8 cellular contexts compared by ENCODE assay signal in the genomic region with DNA sequence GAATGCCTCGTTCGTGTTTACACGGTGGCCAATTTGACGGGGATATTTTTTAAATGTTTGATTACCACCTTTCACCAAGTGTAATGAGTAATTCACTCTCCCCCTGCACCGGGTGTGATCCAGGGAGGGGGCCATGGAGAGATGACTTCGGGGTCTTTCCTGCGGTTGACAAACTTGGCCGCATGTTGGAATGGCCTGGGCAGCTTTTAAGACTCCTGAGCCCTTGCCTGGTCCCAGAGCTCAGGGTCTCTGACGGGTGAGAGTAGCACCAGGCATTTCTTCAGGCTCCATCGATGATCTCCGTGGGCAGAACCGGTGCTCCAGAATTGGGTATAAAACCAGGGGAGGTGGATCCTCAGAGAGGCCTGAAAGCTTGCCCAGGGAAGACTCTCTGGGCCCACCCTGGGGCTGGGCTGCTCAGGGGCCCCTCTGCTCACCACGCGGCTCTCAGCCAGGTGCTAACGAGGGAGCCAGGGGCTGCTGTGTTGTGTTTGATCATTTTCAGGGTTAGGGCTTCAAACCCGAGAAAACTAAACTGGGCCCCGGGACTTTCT. TPM values are rescaled to one million over a fixed set of nuclear protein-coding genes. Genes with fewer than 3 reads are reported as not detected.
DNase-seq lines count a peak whose midpoint lies in the region; ATAC-seq and TF ChIP-seq lines count a peak whose summit lies in the region.

No MANE protein-coding gene starts in this region.

- H3K4me3 Mint-ChIP-seq in IgD-negative memory B cell, result peak overlapping the region; percentile 86 to 98 (median 92)
- H3K4me3 Mint-ChIP-seq in activated naive CD8-positive, alpha-beta T cell treated with anti-CD3 and anti-CD28 coated beads, Interleukin-2, amount 10 ng/mL, durations not matched to agents 7 days and 5 days, result peak overlapping the region; percentile 90
- peak overlapping the region; percentile 88 to 89 for H3K4me3 Mint-ChIP-seq in stimulated activated naive B cell treated with anti-CD40 and anti-IgM and Interleukin-4, amounts not matched to agents 10 μg/mL and 1 μg/mL and 100 μg/mL, for 72 hours

- WGBS in heart right ventricle, 2 donors, result 1 to 4% methylated on average over 17 of the region's 17 CpGs

- peak overlapping the region; percentile 62 to 97 (median 85) for H3K4me3 ChIP-seq in heart right ventricle
- H3K4me3 ChIP-seq in kidney epithelial cell (ENCODE audit: low read depth, low read length), result peak overlapping the region; percentile 93

- H3K27me3 Mint-ChIP-seq in IgD-negative memory B cell, result no peaks in the 10 kb centered on the region
- H3K27me3 Mint-ChIP-seq in activated naive CD8-positive, alpha-beta T cell treated with anti-CD3 and anti-CD28 coated beads, Interleukin-2, amount 10 ng/mL, durations not matched to agents 7 days and 5 days, result peaks cover 9% of the 10 kb centered on the region
- H3K27me3 Mint-ChIP-seq in stimulated activated naive B cell treated with anti-CD40 and anti-IgM and Interleukin-4, amounts not matched to agents 10 μg/mL and 1 μg/mL and 100 μg/mL, for 72 hours, result no peaks in the 10 kb centered on the region

- H3K4me1 Mint-ChIP-seq in IgD-negative memory B cell, result peaks cover 4 to 27% (median 7%) of the 10 kb centered on the region in 3 donors
- peaks cover 28% of the 10 kb centered on the region for H3K4me1 Mint-ChIP-seq in activated naive CD8-positive, alpha-beta T cell treated with anti-CD3 and anti-CD28 coated beads, Interleukin-2, amount 10 ng/mL, durations not matched to agents 7 days and 5 days
- peaks cover 23 to 52% of the 10 kb centered on the region in 2 donors for H3K4me1 Mint-ChIP-seq in stimulated activated naive B cell treated with anti-CD40 and anti-IgM and Interleukin-4, amounts not matched to agents 10 μg/mL and 1 μg/mL and 100 μg/mL, for 72 hours

- H3K27ac ChIP-seq in heart right ventricle, result peak overlapping the region; percentile 68 to 95 (median 90)

- H3K36me3 Mint-ChIP-seq in IgD-negative memory B cell, result peaks cover 8% of the 10 kb centered on the region
- peaks cover 20% of the 10 kb centered on the region for H3K36me3 Mint-ChIP-seq in activated naive CD8-positive, alpha-beta T cell treated with anti-CD3 and anti-CD28 coated beads, Interleukin-2, amount 10 ng/mL, durations not matched to agents 7 days and 5 days
- H3K36me3 Mint-ChIP-seq in stimulated activated naive B cell treated with anti-CD40 and anti-IgM and Interleukin-4, amounts not matched to agents 10 μg/mL and 1 μg/mL and 100 μg/mL, for 72 hours, result peaks cover 23 to 28% of the 10 kb centered on the region in 2 donors

- no peak for ATAC-seq in heart right ventricle
- no peak for ATAC-seq in Right ventricle myocardium inferior
- ATAC-seq in activated naive CD8-positive, alpha-beta T cell treated with anti-CD3 and anti-CD28 coated beads, Interleukin-2, amount 10 ng/mL, durations not matched to agents 7 days and 5 days (ENCODE audit: low read depth), result peak; percentile 5
- ATAC-seq in stimulated activated naive B cell treated with anti-CD40 and anti-IgM and Interleukin-4, amounts not matched to agents 10 μg/mL and 1 μg/mL and 100 μg/mL, for 72 hours (replicated peaks), result peak; percentile 17 to 24

- no peak for TF ChIP-seq CTCF in heart right ventricle (IDR thresholded peaks at IDR 0.05)
- no peak for TF ChIP-seq CTCF in kidney epithelial cell (IDR thresholded peaks at IDR 0.05; ENCODE audit: insufficient read depth, low read length, poor library complexity, severe bottlenecking)

- no peaks in the 10 kb centered on the region for H3K9me3 ChIP-seq in heart right ventricle

- DNase-seq in heart right ventricle (no peak), Right ventricle myocardium inferior (ENCODE audit: missing footprints) (no peak), kidney epithelial cell (ENCODE audit: low read depth) (no peak), NCI-H2171 (lab: John Stamatoyannopoulos, UW) (no peak), DMS79 treated with DMSO at 0.1 percent for 48 hours (lab: John Stamatoyannopoulos, UW) (no peak)
- no peak for DNase-seq in activated naive CD8-positive, alpha-beta T cell treated with anti-CD3 and anti-CD28 coated beads, Interleukin-2, amount 10 ng/mL, durations not matched to agents 7 days and 5 days
- peak; percentile 8 for DNase-seq in stimulated activated naive B cell treated with anti-CD40 and anti-IgM and Interleukin-4, amounts not matched to agents 10 μg/mL and 1 μg/mL and 100 μg/mL, for 72 hours

- H3K36me3 ChIP-seq in heart right ventricle (peaks cover 0 to 37% (median 30%) of the 10 kb centered on the region in 9 donors), kidney epithelial cell (ENCODE audit: control insufficient read depth, insufficient read depth, low read length) (peaks cover 7% of the 10 kb centered on the region)

- peaks cover 0 to 3% (median 0%) of the 10 kb centered on the region in 7 donors for H3K27me3 ChIP-seq in heart right ventricle
- no peaks in the 10 kb centered on the region for H3K27me3 ChIP-seq in kidney epithelial cell (ENCODE audit: control insufficient read depth, insufficient read depth, low read length)

- H3K27ac Mint-ChIP-seq in IgD-negative memory B cell, result peak overlapping the region; percentile 46 to 87 (median 82)
- peak overlapping the region; percentile 88 for H3K27ac Mint-ChIP-seq in activated naive CD8-positive, alpha-beta T cell treated with anti-CD3 and anti-CD28 coated beads, Interleukin-2, amount 10 ng/mL, durations not matched to agents 7 days and 5 days
- peak overlapping the region; percentile 91 for H3K27ac Mint-ChIP-seq in stimulated activated naive B cell treated with anti-CD40 and anti-IgM and Interleukin-4, amounts not matched to agents 10 μg/mL and 1 μg/mL and 100 μg/mL, for 72 hours

- POLR2A ChIA-PET in activated naive CD8-positive, alpha-beta T cell treated with anti-CD3 and anti-CD28 coated beads, Interleukin-2, amount 10 ng/mL, durations not matched to agents 7 days and 5 days (lab: Charles Lee), result interaction anchor here (1.1 to 3.4 kb wide), 8 partner anchors 17 to 264 kb away, joined by 3 to 17 read pairs (median 6); a partner anchor contains a TSS

- H3K4me1 ChIP-seq in heart right ventricle, result peaks cover 0 to 26% (median 24%) of the 10 kb centered on the region in 9 donors

- intact Hi-C loops in heart right ventricle (cut with DNase I) (loop anchor here in 1 of 10 donors (5.0 kb wide), 1 partner anchor 41 kb away; a partner anchor contains a TSS), Right ventricle myocardium inferior (cut with DNase I) (loop anchor here (5.0 kb wide), 2 partner anchors 41 to 49 kb away; a partner anchor contains a TSS)

- no peaks in the 10 kb centered on the region for H3K9me3 Mint-ChIP-seq in IgD-negative memory B cell
- no peaks in the 10 kb centered on the region for H3K9me3 Mint-ChIP-seq in activated naive CD8-positive, alpha-beta T cell treated with anti-CD3 and anti-CD28 coated beads, Interleukin-2, amount 10 ng/mL, durations not matched to agents 7 days and 5 days
- no peaks in the 10 kb centered on the region for H3K9me3 Mint-ChIP-seq in stimulated activated naive B cell treated with anti-CD40 and anti-IgM and Interleukin-4, amounts not matched to agents 10 μg/mL and 1 μg/mL and 100 μg/mL, for 72 hours

RNA-seq across cellular contexts. Expression of a gene that starts 0.9 kb away (rescaled TPM):
- total RNA-seq in heart right ventricle (10 to 100 TPM; 10.4 to 19.9 (median 12.9) TPM), Right ventricle myocardium inferior (13.2 TPM), kidney epithelial cell (32.0 and 32.3 TPM in 2 replicates)
- polyA plus RNA-seq in heart right ventricle (1 to 10 TPM; 6.7 to 8.1 TPM), IgD-negative memory B cell (1.9 TPM)
- 10 to 100 TPM; 24.7 to 26.2 TPM for total RNA-seq in activated naive CD8-positive, alpha-beta T cell treated with anti-CD3 and anti-CD28 coated beads, Interleukin-2, amount 10 ng/mL, durations not matched to agents 7 days and 5 days

RNA-seq across cellular contexts. Expression of a gene that starts 43.2 kb away (rescaled TPM):
- total RNA-seq in heart right ventricle (1 to 10 TPM; 3.7 to 5.9 (median 4.8) TPM), Right ventricle myocardium inferior (4.8 TPM), kidney epithelial cell (6.7 and 8.7 TPM in 2 replicates)
- polyA plus RNA-seq in heart right ventricle (1 to 10 TPM; 3.6 to 5.5 TPM), IgD-negative memory B cell (8.7 TPM)
- total RNA-seq in activated naive CD8-positive, alpha-beta T cell treated with anti-CD3 and anti-CD28 coated beads, Interleukin-2, amount 10 ng/mL, durations not matched to agents 7 days and 5 days, result 10 to 100 TPM; 14.6 to 15.5 TPM

RNA-seq across cellular contexts. Expression of a gene that starts 49.0 kb away (rescaled TPM):
- total RNA-seq in heart right ventricle, result 1 to 10 TPM; 6.6 to 9.2 (median 7.8) TPM
- 1 to 10 TPM; 2.0 to 2.6 TPM for polyA plus RNA-seq in heart right ventricle
- 7.0 TPM for total RNA-seq in Right ventricle myocardium inferior
- 13.2 TPM for polyA plus RNA-seq in IgD-negative memory B cell
- total RNA-seq in activated naive CD8-positive, alpha-beta T cell treated with anti-CD3 and anti-CD28 coated beads, Interleukin-2, amount 10 ng/mL, durations not matched to agents 7 days and 5 days, result 10 to 100 TPM; 15.0 to 15.6 TPM
- total RNA-seq in kidney epithelial cell, result 14.2 and 16.0 TPM in 2 replicates

Comparison
In these comparisons a context has a peak if more than half of its experiments do, and no peak if none do; other contexts are left out.
1. ATAC-seq: peak in activated naive CD8-positive, alpha-beta T cell treated with anti-CD3 and anti-CD28 coated beads, Interleukin-2, amount 10 ng/mL, durations not matched to agents 7 days and 5 days (single experiment) and stimulated activated naive B cell treated with anti-CD40 and anti-IgM and Interleukin-4, amounts not matched to agents 10 μg/mL and 1 μg/mL and 100 μg/mL, for 72 hours (2 of 2); none in heart right ventricle (0 of 8) and Right ventricle myocardium inferior (single experiment).
2. Peak in every context shown above with its lines, with median percentiles within 50 percentile points of each other: H3K27ac Mint-ChIP-seq and H3K4me3 Mint-ChIP-seq.